1 cellular context compared by ENCODE assay signal in the genomic region with DNA sequence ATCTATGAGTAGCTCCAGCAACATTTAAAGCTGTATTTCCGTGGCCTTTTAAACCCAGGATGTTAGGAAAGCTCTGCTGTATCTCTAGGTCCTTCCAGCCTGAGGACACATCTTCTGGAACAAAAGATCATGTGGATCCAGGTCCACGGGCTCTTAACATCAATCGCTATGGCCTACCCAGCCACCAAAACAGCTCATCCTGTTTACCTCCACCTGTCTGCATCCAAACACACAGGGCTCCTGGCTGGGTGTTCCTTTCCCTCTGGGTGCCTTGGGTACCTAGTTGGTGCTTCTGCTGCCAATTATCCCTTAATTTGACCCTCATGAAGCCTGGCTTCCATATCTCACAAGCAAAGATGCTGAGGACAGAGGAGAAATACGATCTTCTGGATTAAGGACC.
TF ChIP-seq lines count a peak whose summit lies in the region.

No MANE protein-coding gene starts in this region.

TF ChIP-seq in HepG2, 621 proteins besides CTCF, POLR2A, EP300 and RAD21 (continued from another document):
- TF ChIP-seq, protein P1, sequence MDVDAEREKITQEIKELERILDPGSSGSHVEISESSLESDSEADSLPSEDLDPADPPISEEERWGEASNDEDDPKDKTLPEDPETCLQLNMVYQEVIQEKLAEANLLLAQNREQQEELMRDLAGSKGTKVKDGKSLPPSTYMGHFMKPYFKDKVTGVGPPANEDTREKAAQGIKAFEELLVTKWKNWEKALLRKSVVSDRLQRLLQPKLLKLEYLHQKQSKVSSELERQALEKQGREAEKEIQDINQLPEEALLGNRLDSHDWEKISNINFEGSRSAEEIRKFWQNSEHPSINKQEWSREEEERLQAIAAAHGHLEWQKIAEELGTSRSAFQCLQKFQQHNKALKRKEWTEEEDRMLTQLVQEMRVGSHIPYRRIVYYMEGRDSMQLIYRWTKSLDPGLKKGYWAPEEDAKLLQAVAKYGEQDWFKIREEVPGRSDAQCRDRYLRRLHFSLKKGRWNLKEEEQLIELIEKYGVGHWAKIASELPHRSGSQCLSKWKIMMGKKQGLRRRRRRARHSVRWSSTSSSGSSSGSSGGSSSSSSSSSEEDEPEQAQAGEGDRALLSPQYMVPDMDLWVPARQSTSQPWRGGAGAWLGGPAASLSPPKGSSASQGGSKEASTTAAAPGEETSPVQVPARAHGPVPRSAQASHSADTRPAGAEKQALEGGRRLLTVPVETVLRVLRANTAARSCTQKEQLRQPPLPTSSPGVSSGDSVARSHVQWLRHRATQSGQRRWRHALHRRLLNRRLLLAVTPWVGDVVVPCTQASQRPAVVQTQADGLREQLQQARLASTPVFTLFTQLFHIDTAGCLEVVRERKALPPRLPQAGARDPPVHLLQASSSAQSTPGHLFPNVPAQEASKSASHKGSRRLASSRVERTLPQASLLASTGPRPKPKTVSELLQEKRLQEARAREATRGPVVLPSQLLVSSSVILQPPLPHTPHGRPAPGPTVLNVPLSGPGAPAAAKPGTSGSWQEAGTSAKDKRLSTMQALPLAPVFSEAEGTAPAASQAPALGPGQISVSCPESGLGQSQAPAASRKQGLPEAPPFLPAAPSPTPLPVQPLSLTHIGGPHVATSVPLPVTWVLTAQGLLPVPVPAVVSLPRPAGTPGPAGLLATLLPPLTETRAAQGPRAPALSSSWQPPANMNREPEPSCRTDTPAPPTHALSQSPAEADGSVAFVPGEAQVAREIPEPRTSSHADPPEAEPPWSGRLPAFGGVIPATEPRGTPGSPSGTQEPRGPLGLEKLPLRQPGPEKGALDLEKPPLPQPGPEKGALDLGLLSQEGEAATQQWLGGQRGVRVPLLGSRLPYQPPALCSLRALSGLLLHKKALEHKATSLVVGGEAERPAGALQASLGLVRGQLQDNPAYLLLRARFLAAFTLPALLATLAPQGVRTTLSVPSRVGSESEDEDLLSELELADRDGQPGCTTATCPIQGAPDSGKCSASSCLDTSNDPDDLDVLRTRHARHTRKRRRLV (CRISPR knock-in tag; IDR thresholded peaks at IDR 0.05), result no peak
- TF ChIP-seq, protein P2, sequence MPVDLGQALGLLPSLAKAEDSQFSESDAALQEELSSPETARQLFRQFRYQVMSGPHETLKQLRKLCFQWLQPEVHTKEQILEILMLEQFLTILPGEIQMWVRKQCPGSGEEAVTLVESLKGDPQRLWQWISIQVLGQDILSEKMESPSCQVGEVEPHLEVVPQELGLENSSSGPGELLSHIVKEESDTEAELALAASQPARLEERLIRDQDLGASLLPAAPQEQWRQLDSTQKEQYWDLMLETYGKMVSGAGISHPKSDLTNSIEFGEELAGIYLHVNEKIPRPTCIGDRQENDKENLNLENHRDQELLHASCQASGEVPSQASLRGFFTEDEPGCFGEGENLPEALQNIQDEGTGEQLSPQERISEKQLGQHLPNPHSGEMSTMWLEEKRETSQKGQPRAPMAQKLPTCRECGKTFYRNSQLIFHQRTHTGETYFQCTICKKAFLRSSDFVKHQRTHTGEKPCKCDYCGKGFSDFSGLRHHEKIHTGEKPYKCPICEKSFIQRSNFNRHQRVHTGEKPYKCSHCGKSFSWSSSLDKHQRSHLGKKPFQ (CRISPR knock-in tag; IDR thresholded peaks at IDR 0.05; ENCODE audit: insufficient replicate concordance), result no peak
- no peak for TF ChIP-seq RXRB (CRISPR knock-in tag; IDR thresholded peaks at IDR 0.05; ENCODE audit: borderline replicate concordance)
- TF ChIP-seq MEIS1 (CRISPR knock-in tag; IDR thresholded peaks at IDR 0.05; ENCODE audit: borderline replicate concordance), result no peak
- no peak for TF ChIP-seq POGZ (CRISPR knock-in tag; IDR thresholded peaks at IDR 0.05)
- TF ChIP-seq, protein P3, sequence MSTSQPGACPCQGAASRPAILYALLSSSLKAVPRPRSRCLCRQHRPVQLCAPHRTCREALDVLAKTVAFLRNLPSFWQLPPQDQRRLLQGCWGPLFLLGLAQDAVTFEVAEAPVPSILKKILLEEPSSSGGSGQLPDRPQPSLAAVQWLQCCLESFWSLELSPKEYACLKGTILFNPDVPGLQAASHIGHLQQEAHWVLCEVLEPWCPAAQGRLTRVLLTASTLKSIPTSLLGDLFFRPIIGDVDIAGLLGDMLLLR (CRISPR knock-in tag; IDR thresholded peaks at IDR 0.05), result no peak
